ENCODE assay signal across 12 cellular contexts in genomic region chr2:45674035-45674791, GRCh38. TPM values are rescaled to one million over a fixed set of nuclear protein-coding genes. Genes with fewer than 3 reads are reported as not detected.
DNase-seq lines count a peak whose midpoint lies in the region; ATAC-seq and TF ChIP-seq lines count a peak whose summit lies in the region.
"Had no signal": no experiment of that assay in that cellular context is flagged by ENCODE, and none has a peak within 500 bp of the region (broad histone marks: within the 10 kb centered on the region; RNA-seq: fewer than 3 reads in every experiment).

No MANE protein-coding gene starts in this region.

- H3K4me3 ChIP-seq in astrocyte of the spinal cord (ENCODE audit: low read depth, low read length) (no peak overlapping the region), stomach (no peak overlapping the region)

- TF ChIP-seq CTCF in astrocyte of the spinal cord (IDR thresholded peaks at IDR 0.05; ENCODE audit: low read depth, low read length) (no peak), stomach (IDR thresholded peaks at IDR 0.05) (no peak)

- no peaks in the 10 kb centered on the region for H3K9me3 ChIP-seq in stomach

- peaks cover 19 to 50% (median 34%) of the 10 kb centered on the region in 4 donors for H3K4me1 ChIP-seq in stomach

- in situ Hi-C loops in astrocyte of the spinal cord (cut with HindIII; ENCODE audit: low sequenced_read_pairs) = no loop called here

- DNase-seq in GM04504 (ENCODE audit: low read depth) = peak; percentile 39
- DNase-seq in astrocyte of the spinal cord (ENCODE audit: low read depth, low spot score) = peak; percentile 10
- no peak for DNase-seq in left colon
- no peak for DNase-seq in stomach
- no peak for DNase-seq in activated T-cell treated with anti-CD3 and anti-CD28 coated beads for 4 hours
- DNase-seq in NCI-H1092 treated with DMSO at 0.1 percent for 48 hours (lab: John Stamatoyannopoulos, UW) = no peak
- DNase-seq: activated CD4-positive, alpha-beta T cell treated with anti-CD3 and anti-CD28 coated beads, Interleukin-2, amount 10 ng/mL, durations not matched to agents 7 days and 5 days; hippocampal formation; NCI-H524 treated with DMSO at 0.1 percent for 48 hours had no signal

- ATAC-seq in left colon (peak; percentile 1), HG02884 (IDR thresholded peaks at IDR 0.05; ENCODE audit: unreplicated experiment) (no peak), HG02885 (IDR thresholded peaks at IDR 0.05; ENCODE audit: poor library complexity, unreplicated experiment) (no peak)
- ATAC-seq: activated T-helper 17 cell treated with anti-CD3 and anti-CD28 coated beads, Interleukin-2, amount 50 U/mL, for 72 hours had no signal

- WGBS in stomach, 5 donors = 93 to 97% (median 96%) methylated on average over 5 of the region's 5 CpGs

- TF ChIP-seq POLR2A in stomach (IDR thresholded peaks at IDR 0.05) = no peak

- no peaks in the 10 kb centered on the region for H3K27me3 ChIP-seq in stomach

- no peak for TF ChIP-seq EP300 in stomach (IDR thresholded peaks at IDR 0.05)

- intact Hi-C loops in left colon (cut with DNase I, micrococcal nuclease) (no loop called here), stomach (cut with DNase I; ENCODE audit: low total_unique reads) (no loop called here)

- H3K27ac ChIP-seq in stomach = peak overlapping the region; percentile 13 to 86 (median 75)

- no peaks in the 10 kb centered on the region for H3K36me3 ChIP-seq in stomach

RNA-seq across cellular contexts. Expression of gene PRKCE, which starts 22.7 kb away (rescaled TPM):
- total RNA-seq in left colon (10 to 100 TPM; 22.2 to 29.2 TPM), stomach (10 to 100 TPM in 4 of 5 donors, 1 to 10 TPM in 1; 9.8 to 92.0 (median 25.2) TPM)
- polyA plus RNA-seq in stomach = 1 to 10 TPM; 2.0 to 2.9 (median 2.1) TPM

Comparison
In these comparisons a context has a peak if more than half of its experiments do, and no peak if none do; other contexts are left out.
1. DNase-seq: peak in GM04504 (single experiment) and astrocyte of the spinal cord (single experiment); none in left colon (0 of 2), stomach (single experiment), activated T-cell treated with anti-CD3 and anti-CD28 coated beads for 4 hours (single experiment) and NCI-H1092 treated with DMSO at 0.1 percent for 48 hours (single experiment).